ENCODE assay signal across 11 cellular contexts in the genomic region with DNA sequence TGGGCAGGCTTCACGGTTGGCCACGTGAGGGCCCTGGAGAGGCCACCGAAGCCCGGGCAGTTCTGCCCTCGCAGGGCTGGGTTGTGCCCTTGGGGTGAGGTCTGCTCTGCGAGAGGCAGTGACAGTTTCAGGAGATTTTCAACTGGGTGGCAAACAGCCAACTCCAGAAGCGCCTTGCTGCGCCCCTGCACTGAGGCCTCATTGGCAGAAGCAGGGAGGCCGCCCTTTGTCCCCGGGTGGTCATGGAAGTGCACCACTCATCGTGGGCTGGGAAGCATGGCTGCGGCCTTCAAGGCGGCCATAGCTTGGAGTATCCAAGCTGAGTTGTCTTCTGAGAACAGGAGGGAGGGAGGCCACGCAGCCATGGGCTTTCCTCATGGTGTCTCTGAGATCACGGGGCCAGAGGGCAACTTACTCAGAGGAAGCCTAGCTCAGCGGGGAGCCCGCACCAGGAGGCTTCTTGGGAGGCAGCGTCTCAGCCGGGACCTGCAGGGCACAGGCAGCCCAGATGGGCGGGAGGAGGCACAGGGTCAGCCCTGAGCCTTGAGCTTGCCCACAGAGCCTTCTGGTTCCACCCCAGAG. TPM values are rescaled to one million over a fixed set of nuclear protein-coding genes. Genes with fewer than 3 reads are reported as not detected.
DNase-seq lines count a peak whose midpoint lies in the region; ATAC-seq and TF ChIP-seq lines count a peak whose summit lies in the region.
"Had no signal": no experiment of that assay in that cellular context is flagged by ENCODE, and none has a peak within 500 bp of the region (broad histone marks: within the 10 kb centered on the region; RNA-seq: fewer than 3 reads in every experiment).

No MANE protein-coding gene starts in this region.

- H3K4me3 ChIP-seq in right atrium auricular region: no peak overlapping the region
- H3K4me3 ChIP-seq in testis: no peak overlapping the region
- H3K4me3 ChIP-seq: lower lobe of right lung had no signal

- H3K36me3 ChIP-seq in right atrium auricular region (peaks cover 75% of the 10 kb centered on the region), testis (ENCODE audit: low read depth, missing control alignments) (no peaks in the 10 kb centered on the region)

- H3K27ac ChIP-seq in right atrium auricular region: no peak overlapping the region
- H3K27ac ChIP-seq in testis: peak overlapping the region; percentile 5 to 41
- H3K27ac ChIP-seq: lower lobe of right lung had no signal

- ATAC-seq in Right ventricle myocardium inferior (peak; percentile 17), HG03045 (IDR thresholded peaks at IDR 0.05; ENCODE audit: unreplicated experiment) (no peak)
- ATAC-seq: lower lobe of right lung had no signal

- no peak for TF ChIP-seq POLR2A in testis (IDR thresholded peaks at IDR 0.05)

- no peak for TF ChIP-seq CTCF in right atrium auricular region (IDR thresholded peaks at IDR 0.05)
- no peak for TF ChIP-seq CTCF in testis (IDR thresholded peaks at IDR 0.05)

- H3K9me3 ChIP-seq in right atrium auricular region (no peaks in the 10 kb centered on the region), testis (no peaks in the 10 kb centered on the region)
- H3K9me3 ChIP-seq: lower lobe of right lung had no signal

- intact Hi-C loops in Right ventricle myocardium inferior (cut with DNase I): no loop called here
- intact Hi-C loops in testis (cut with DNase I; ENCODE audit: low total_unique reads): no loop called here

- WGBS in testis, 2 donors: 62 to 66% methylated on average over 13 to 20 of the region's 20 CpGs

- H3K27me3 ChIP-seq in right atrium auricular region (no peaks in the 10 kb centered on the region), testis (no peaks in the 10 kb centered on the region)

- DNase-seq in Right ventricle myocardium inferior (ENCODE audit: missing footprints): no peak
- no peak for DNase-seq in right atrium auricular region (ENCODE audit: low spot score)
- DNase-seq in fibroblast of gingiva (ENCODE audit: low read depth): peak; percentile 12
- peak; percentile 67 for DNase-seq in testis
- no peak for DNase-seq in SIG-M5 (lab: John Stamatoyannopoulos, UW)
- DNase-seq: ACHN, Kasumi-1, lower lobe of right lung, NCI-H187, NCI-H69 had no signal

- peaks cover 0 to 8% of the 10 kb centered on the region in 2 donors for H3K4me1 ChIP-seq in right atrium auricular region
- peaks cover 16% of the 10 kb centered on the region for H3K4me1 ChIP-seq in testis
- H3K4me1 ChIP-seq: lower lobe of right lung had no signal

RNA-seq across cellular contexts. Expression of gene PLEKHJ1, which starts 14.8 kb away (rescaled TPM):
- total RNA-seq in Right ventricle myocardium inferior (59.7 TPM), right atrium auricular region (10 to 100 TPM; 44.1 to 53.0 TPM), testis (100 to 1,000 TPM; 126 to 153 TPM)
- 111 TPM for polyA plus RNA-seq in testis (ENCODE audit: insufficient read depth, low read depth, low replicate concordance)

RNA-seq across cellular contexts. Expression of gene SF3A2, which starts 15.3 kb away (rescaled TPM):
- total RNA-seq in Right ventricle myocardium inferior (30.3 TPM), right atrium auricular region (10 to 100 TPM; 17.3 to 30.4 TPM), testis (100 to 1,000 TPM; 102 to 122 TPM)
- 117 TPM for polyA plus RNA-seq in testis (ENCODE audit: insufficient read depth, low read depth, low replicate concordance)

RNA-seq across cellular contexts. Expression of gene AMH, which starts 27.8 kb away (rescaled TPM):
- total RNA-seq in Right ventricle myocardium inferior: 0.89 TPM
- under 1 TPM in 1 of 2 donors, not detected in 1; 0.98 TPM for total RNA-seq in right atrium auricular region
- 100 to 1,000 TPM; 180 to 268 TPM for total RNA-seq in testis
- polyA plus RNA-seq in testis (ENCODE audit: insufficient read depth, low read depth, low replicate concordance): 50.8 TPM

RNA-seq across cellular contexts. Expression of gene JSRP1, which starts 34.9 kb away (rescaled TPM):
- total RNA-seq in Right ventricle myocardium inferior (not detected), right atrium auricular region (under 1 TPM in 1 of 2 donors, not detected in 1; 0.39 TPM), testis (1 to 10 TPM; 2.2 to 2.6 TPM)
- 4.6 TPM for polyA plus RNA-seq in testis (ENCODE audit: insufficient read depth, low read depth, low replicate concordance)
- total RNA-seq: lower lobe of right lung had no signal

RNA-seq across cellular contexts. Expression of gene DOT1L, which starts 57.6 kb away (rescaled TPM):
- total RNA-seq in Right ventricle myocardium inferior (9.7 TPM), right atrium auricular region (10 to 100 TPM in 1 of 2 donors, 1 to 10 TPM in 1; 6.7 to 10.3 TPM), testis (100 to 1,000 TPM; 128 to 147 TPM)
- 183 TPM for polyA plus RNA-seq in testis (ENCODE audit: insufficient read depth, low read depth, low replicate concordance)

Comparison
In these comparisons a context has a peak if more than half of its experiments do, and no peak if none do; other contexts are left out.
1. DNase-seq: peak in fibroblast of gingiva (single experiment) and testis (single experiment); none in Right ventricle myocardium inferior (single experiment), right atrium auricular region (single experiment) and SIG-M5 (single experiment).
2. H3K27ac ChIP-seq: peak in testis (2 of 2); none in right atrium auricular region (0 of 2).
3. RNA of gene AMH, which starts 27.8 kb away (total RNA-seq): 180 to 268 TPM in testis; 0.98 TPM in right atrium auricular region and 0.89 TPM in Right ventricle myocardium inferior (single experiment); every median in the first group is over 10 times any median in the second.